In genomic region chr5:160284271-160284670, GRCh38 we compare ENCODE assay signal across 23 cellular contexts. TPM values are rescaled to one million over a fixed set of nuclear protein-coding genes. Genes with fewer than 3 reads are reported as not detected.
DNase-seq lines count a peak whose midpoint lies in the region; ATAC-seq and TF ChIP-seq lines count a peak whose summit lies in the region.
"Had no signal": no experiment of that assay in that cellular context is flagged by ENCODE, and none has a peak within 500 bp of the region (broad histone marks: within the 10 kb centered on the region; RNA-seq: fewer than 3 reads in every experiment).

No MANE protein-coding gene starts in this region.

- H3K27ac ChIP-seq in colonic mucosa (peak overlapping the region; percentile 29), mesenchymal stem cell (ENCODE audit: low read length, poor library complexity, severe bottlenecking) (no peak overlapping the region), neuronal stem cell (replicated peaks; ENCODE audit: low read length) (no peak overlapping the region), trophoblast cell (ENCODE audit: low read depth, low read length) (no peak overlapping the region)
- no peak overlapping the region for H3K27ac ChIP-seq in CD8-positive, alpha-beta T cell (ENCODE audit: low read depth, low read length)
- H3K27ac ChIP-seq: A549; BLaER1 treated with 17β-estradiol and CSF1 and Interleukin-3, amounts not matched to agents 10 nM and 100 nM; GM23248 had no signal

- H4K91ac ChIP-seq in mesenchymal stem cell (ENCODE audit: low read length), result no peak overlapping the region
- H4K91ac ChIP-seq in neuronal stem cell (ENCODE audit: low read depth, low read length, poor library complexity), result no peak overlapping the region
- no peak overlapping the region for H4K91ac ChIP-seq in trophoblast cell (ENCODE audit: low read depth, low read length)

- no peak for ATAC-seq in CD8-positive, alpha-beta T cell
- ATAC-seq: A549 had no signal

- H2AK5ac ChIP-seq in mesenchymal stem cell (ENCODE audit: low read length, severe bottlenecking) (no peak overlapping the region), neuronal stem cell (ENCODE audit: low read depth, low read length) (no peak overlapping the region), trophoblast cell (ENCODE audit: low read length) (no peak overlapping the region)

- H3K23ac ChIP-seq in mesenchymal stem cell (ENCODE audit: low read length in 2 of 2), result no peak overlapping the region
- no peak overlapping the region for H3K23ac ChIP-seq in neuronal stem cell (ENCODE audit: low read depth, low read length, poor library complexity)
- H3K23ac ChIP-seq in trophoblast cell (ENCODE audit: low read length), result no peak overlapping the region

- H2AFZ ChIP-seq in mesenchymal stem cell (ENCODE audit: low read depth, low read length), result no peak overlapping the region
- no peak overlapping the region for H2AFZ ChIP-seq in neuronal stem cell (ENCODE audit: low read length)
- no peak overlapping the region for H2AFZ ChIP-seq in trophoblast cell (ENCODE audit: insufficient read depth, low read length, poor library complexity)
- H2AFZ ChIP-seq: GM23248 had no signal

- peak overlapping the region; percentile 17 for H2BK15ac ChIP-seq in mesenchymal stem cell (ENCODE audit: low read depth, poor library complexity, severe bottlenecking)
- H2BK15ac ChIP-seq in neuronal stem cell (ENCODE audit: low read length), result no peak overlapping the region

- POLR2A ChIA-PET in CD8-positive, alpha-beta T cell (lab: Charles Lee), result no interaction called here

- no peaks in the 10 kb centered on the region for H3K9me3 Mint-ChIP-seq in type B pancreatic cell
- H3K9me3 Mint-ChIP-seq in CD8-positive, alpha-beta T cell, result no peaks in the 10 kb centered on the region
- H3K9me3 Mint-ChIP-seq: CD14-positive monocyte; CD4-positive, alpha-beta T cell had no signal

- H3K4me3 Mint-ChIP-seq in type B pancreatic cell, result no peak overlapping the region
- H3K4me3 Mint-ChIP-seq in CD8-positive, alpha-beta T cell, result no peak overlapping the region
- H3K4me3 Mint-ChIP-seq: CD14-positive monocyte; CD4-positive, alpha-beta T cell had no signal

- H4K8ac ChIP-seq in mesenchymal stem cell (ENCODE audit: low read length) (no peak overlapping the region), neuronal stem cell (ENCODE audit: low read depth, low read length) (no peak overlapping the region), trophoblast cell (ENCODE audit: low read depth, low read length) (no peak overlapping the region)

- intact Hi-C loops in colonic mucosa (cut with DNase I), result no loop called here
- intact Hi-C loops in CD8-positive, alpha-beta T cell (cut with DNase I, micrococcal nuclease), result no loop called here

- H3K4ac ChIP-seq in mesenchymal stem cell (ENCODE audit: low read depth in 1 of 2, low read length in 2 of 2), result no peak overlapping the region
- H3K4ac ChIP-seq in neuronal stem cell (ENCODE audit: low read length), result no peak overlapping the region
- no peak overlapping the region for H3K4ac ChIP-seq in trophoblast cell (ENCODE audit: low read depth, low read length)

- no peak overlapping the region for H4K12ac ChIP-seq in trophoblast cell (ENCODE audit: low read depth, low read length)

- H3K9ac ChIP-seq in colonic mucosa (ENCODE audit: low read depth in 2 of 2, low read length in 2 of 2) (no peak overlapping the region), mesenchymal stem cell (ENCODE audit: low read length) (no peak overlapping the region), neuronal stem cell (ENCODE audit: low read depth, low read length, poor library complexity) (no peak overlapping the region), trophoblast cell (ENCODE audit: low read length) (no peak overlapping the region)
- H3K9ac ChIP-seq: BLaER1 treated with 17β-estradiol and CSF1 and Interleukin-3, amounts not matched to agents 10 nM and 100 nM; GM23248 had no signal

- no peaks in the 10 kb centered on the region for H3K4me1 ChIP-seq in colonic mucosa
- H3K4me1 ChIP-seq in mesenchymal stem cell (ENCODE audit: control insufficient read depth, insufficient read depth, low read depth, low read length), result peaks cover 10% of the 10 kb centered on the region
- H3K4me1 ChIP-seq in neuronal stem cell (ENCODE audit: control insufficient read depth in 2 of 2, insufficient read depth in 1 of 2, low read depth in 1 of 2, low read length in 2 of 2), result peaks cover 12 to 23% of the 10 kb centered on the region in 2 donors
- peaks cover 33 to 34% of the 10 kb centered on the region in 2 experiments for H3K4me1 ChIP-seq in trophoblast cell (ENCODE audit: control insufficient read depth in 1 of 2, insufficient read depth in 2 of 2, low read length in 2 of 2)
- H3K4me1 ChIP-seq in CD8-positive, alpha-beta T cell (ENCODE audit: insufficient read depth, low read length), result no peaks in the 10 kb centered on the region
- H3K4me1 ChIP-seq: A549 had no signal

- no peaks in the 10 kb centered on the region for H3K27me3 ChIP-seq in colonic mucosa
- peaks cover 0 to 33% of the 10 kb centered on the region in 2 experiments for H3K27me3 ChIP-seq in mesenchymal stem cell (ENCODE audit: control insufficient read depth in 1 of 2, insufficient read depth in 1 of 2, low read length in 2 of 2)
- no peaks in the 10 kb centered on the region for H3K27me3 ChIP-seq in neuronal stem cell (ENCODE audit: control insufficient read depth in 3 of 3, insufficient read depth in 3 of 3, low read depth in 1 of 3, low read length in 3 of 3)
- no peaks in the 10 kb centered on the region for H3K27me3 ChIP-seq in trophoblast cell (ENCODE audit: insufficient read depth, low read length)
- H3K27me3 ChIP-seq in CD8-positive, alpha-beta T cell (ENCODE audit: insufficient read depth, low read length), result no peaks in the 10 kb centered on the region
- H3K27me3 ChIP-seq: BE2C; BLaER1 treated with 17β-estradiol and CSF1 and Interleukin-3, amounts not matched to agents 10 nM and 100 nM had no signal

- H3K27me3 Mint-ChIP-seq in type B pancreatic cell, result no peaks in the 10 kb centered on the region
- H3K27me3 Mint-ChIP-seq in CD8-positive, alpha-beta T cell (ENCODE audit: low read depth), result peaks cover 15% of the 10 kb centered on the region
- H3K27me3 Mint-ChIP-seq: CD4-positive, alpha-beta T cell had no signal

- peaks cover 18% of the 10 kb centered on the region for H3K4me1 Mint-ChIP-seq in type B pancreatic cell (ENCODE audit: unreplicated experiment)
- H3K4me1 Mint-ChIP-seq in CD8-positive, alpha-beta T cell (ENCODE audit: low read depth), result no peaks in the 10 kb centered on the region
- H3K4me1 Mint-ChIP-seq: CD14-positive monocyte had no signal

- H3K4me2 ChIP-seq in mesenchymal stem cell (ENCODE audit: low read length, poor library complexity, severe bottlenecking), result no peak overlapping the region
- no peak overlapping the region for H3K4me2 ChIP-seq in neuronal stem cell (ENCODE audit: insufficient read depth, low read length, poor library complexity, severe bottlenecking)
- H3K4me2 ChIP-seq in trophoblast cell (ENCODE audit: low read length), result no peak overlapping the region
- H3K4me2 ChIP-seq: A549; BLaER1 treated with 17β-estradiol and CSF1 and Interleukin-3, amounts not matched to agents 10 nM and 100 nM had no signal

- no peak overlapping the region for H2BK12ac ChIP-seq in mesenchymal stem cell (ENCODE audit: low read length in 2 of 2)
- H2BK12ac ChIP-seq in neuronal stem cell (ENCODE audit: low read length), result no peak overlapping the region
- H2BK12ac ChIP-seq in trophoblast cell (ENCODE audit: low read length), result no peak overlapping the region

- H3K36me3 ChIP-seq in colonic mucosa (no peaks in the 10 kb centered on the region), mesenchymal stem cell (ENCODE audit: control insufficient read depth in 1 of 2, insufficient read depth in 2 of 2, low read depth in 1 of 2, low read length in 2 of 2) (peaks cover 0 to 18% of the 10 kb centered on the region in 2 experiments), neuronal stem cell (replicated peaks in 1 of 2; ENCODE audit: control insufficient read depth in 2 of 2, insufficient read depth in 2 of 2, low read length in 2 of 2) (peaks cover 9 to 34% of the 10 kb centered on the region in 2 donors), trophoblast cell (ENCODE audit: control insufficient read depth in 1 of 2, insufficient read depth in 2 of 2, low read length in 2 of 2) (peaks cover 9 to 10% of the 10 kb centered on the region in 2 experiments)
- no peaks in the 10 kb centered on the region for H3K36me3 ChIP-seq in CD8-positive, alpha-beta T cell (ENCODE audit: insufficient read depth, low read length)
- H3K36me3 ChIP-seq: BE2C had no signal

- no peak for DNase-seq in colonic mucosa
- DNase-seq in mesenchymal stem cell, result no peak
- no peak for DNase-seq in neuronal stem cell (ENCODE audit: low spot score)
- DNase-seq in type B pancreatic cell (ENCODE audit: extremely low spot score, unreplicated experiment), result no peak
- no peak for DNase-seq in trophoblast cell
- no peak for DNase-seq in GM03348 (ENCODE audit: low spot score)
- DNase-seq in CD8-positive, alpha-beta T cell, result no peak
- DNase-seq: 8988T; ACHN; AML-193; BE2C; Calu3; CD4-positive, alpha-beta T cell; COR-L47; DMS53; DMS79 treated with DMSO at 0.1 percent for 48 hours; GF-D8; GM23248; H7; HCEC 1CT had no signal

- TF ChIP-seq CTCF in colonic mucosa (IDR thresholded peaks at IDR 0.05), result no peak
- no peak for TF ChIP-seq CTCF in type B pancreatic cell (conservative IDR thresholded peaks at IDR 0.05)
- TF ChIP-seq CTCF in CD8-positive, alpha-beta T cell (IDR thresholded peaks at IDR 0.05), result no peak

- H3K14ac ChIP-seq in mesenchymal stem cell (ENCODE audit: low read length in 2 of 2), result no peak overlapping the region
- H3K14ac ChIP-seq in neuronal stem cell (ENCODE audit: low read length), result no peak overlapping the region
- no peak overlapping the region for H3K14ac ChIP-seq in trophoblast cell (ENCODE audit: low read length)

- no peak overlapping the region for H3K27ac Mint-ChIP-seq in type B pancreatic cell
- H3K27ac Mint-ChIP-seq in CD8-positive, alpha-beta T cell, result no peak overlapping the region
- H3K27ac Mint-ChIP-seq: CD4-positive, alpha-beta T cell had no signal

- no peaks in the 10 kb centered on the region for H3K36me3 Mint-ChIP-seq in type B pancreatic cell
- no peaks in the 10 kb centered on the region for H3K36me3 Mint-ChIP-seq in CD8-positive, alpha-beta T cell
- H3K36me3 Mint-ChIP-seq: CD14-positive monocyte had no signal

- H3K79me2 ChIP-seq in trophoblast cell (ENCODE audit: control insufficient read depth, insufficient read depth, low read length, poor library complexity), result peaks cover 2% of the 10 kb centered on the region

- no peaks in the 10 kb centered on the region for H3K9me3 ChIP-seq in colonic mucosa
- no peaks in the 10 kb centered on the region for H3K9me3 ChIP-seq in mesenchymal stem cell (ENCODE audit: control insufficient read depth, low read length)
- no peaks in the 10 kb centered on the region for H3K9me3 ChIP-seq in neuronal stem cell (replicated peaks in 1 of 2; ENCODE audit: control insufficient read depth in 2 of 2, insufficient read depth in 1 of 2, low read depth in 1 of 2, low read length in 2 of 2)
- no peaks in the 10 kb centered on the region for H3K9me3 ChIP-seq in trophoblast cell (ENCODE audit: insufficient read depth, low read depth, low read length)
- H3K9me3 ChIP-seq in CD8-positive, alpha-beta T cell (ENCODE audit: low read length), result no peaks in the 10 kb centered on the region
- H3K9me3 ChIP-seq: A549; BE2C; BLaER1 treated with 17β-estradiol and CSF1 and Interleukin-3, amounts not matched to agents 10 nM and 100 nM had no signal

- 92% methylated on average over 2 of the region's 3 CpGs for WGBS in mesenchymal stem cell
- WGBS in neuronal stem cell (ENCODE audit: extremely low coverage in 2 of 2, insufficient read length in 2 of 2, insufficient replicate concordance in 1 of 2), 2 donors, result no CpG with 5 or more reads among the region's 3 CpGs
- no CpG with 5 or more reads among the region's 3 CpGs for WGBS in trophoblast cell (ENCODE audit: extremely low coverage, insufficient coverage, insufficient read length)

- H2BK120ac ChIP-seq in mesenchymal stem cell (ENCODE audit: low read depth, low read length) (no peak overlapping the region), neuronal stem cell (ENCODE audit: low read depth, low read length) (no peak overlapping the region), trophoblast cell (ENCODE audit: insufficient read depth, low read length, poor library complexity) (no peak overlapping the region)

- CTCF ChIA-PET in CD8-positive, alpha-beta T cell (lab: Charles Lee), result no interaction called here

- H3K79me1 ChIP-seq in mesenchymal stem cell (replicated peaks; ENCODE audit: low read length, poor library complexity, severe bottlenecking) (peaks cover 30% of the 10 kb centered on the region), neuronal stem cell (ENCODE audit: low read depth, low read length) (peaks cover 5% of the 10 kb centered on the region), trophoblast cell (ENCODE audit: low read length) (peaks cover 21% of the 10 kb centered on the region)

- H2BK5ac ChIP-seq in mesenchymal stem cell (ENCODE audit: low read depth, low read length, poor library complexity, severe bottlenecking), result no peak overlapping the region
- H2BK5ac ChIP-seq in neuronal stem cell (ENCODE audit: low read length), result no peak overlapping the region
- no peak overlapping the region for H2BK5ac ChIP-seq in trophoblast cell (ENCODE audit: low read depth, low read length, poor library complexity)

- no peak overlapping the region for H3K18ac ChIP-seq in mesenchymal stem cell (ENCODE audit: low read depth in 1 of 2, low read length in 2 of 2)
- H3K18ac ChIP-seq in neuronal stem cell (ENCODE audit: low read length), result peak overlapping the region; percentile 49
- no peak overlapping the region for H3K18ac ChIP-seq in trophoblast cell (ENCODE audit: low read length)

- no peak overlapping the region for H3K4me3 ChIP-seq in colonic mucosa
- H3K4me3 ChIP-seq in mesenchymal stem cell (ENCODE audit: insufficient read depth in 1 of 2, low read depth in 1 of 2, low read length in 2 of 2), result no peak overlapping the region
- no peak overlapping the region for H3K4me3 ChIP-seq in neuronal stem cell (ENCODE audit: low read length in 2 of 2)
- H3K4me3 ChIP-seq in trophoblast cell (ENCODE audit: low read depth, low read length), result no peak overlapping the region
- H3K4me3 ChIP-seq in CD8-positive, alpha-beta T cell (ENCODE audit: low read depth, low read length), result no peak overlapping the region
- H3K4me3 ChIP-seq: A549; BLaER1 treated with 17β-estradiol and CSF1 and Interleukin-3, amounts not matched to agents 10 nM and 100 nM; GM23248 had no signal

RNA-seq across cellular contexts. Expression of gene CCNJL, which starts 28.1 kb away (rescaled TPM):
- 10 to 100 TPM; 14.6 to 21.6 TPM for total RNA-seq in colonic mucosa
- polyA plus RNA-seq in mesenchymal stem cell (2013, experiment 1 of 2), result 10.2 TPM
- 9.4 TPM for polyA plus RNA-seq in mesenchymal stem cell (2013, experiment 2 of 2)
- 21.2 TPM for polyA plus RNA-seq in neuronal stem cell (2013, experiment 1 of 2)
- 20.8 TPM for polyA plus RNA-seq in neuronal stem cell (2013, experiment 2 of 2)
- 7.2 and 16.6 TPM in 2 replicates for total RNA-seq in type B pancreatic cell (ENCODE audit: low replicate concordance)
- 13.6 and 15.2 TPM in 2 replicates for polyA plus RNA-seq in trophoblast cell (2013)
- not detected for total RNA-seq in CD8-positive, alpha-beta T cell
- total RNA-seq: CD4-positive, alpha-beta T cell had no signal
- polyA plus RNA-seq: CD14-positive monocyte, GM23248 had no signal

RNA-seq across cellular contexts. Expression of gene FABP6, which starts 55.0 kb away (rescaled TPM):
- not detected for total RNA-seq in colonic mucosa
- not detected for polyA plus RNA-seq in mesenchymal stem cell (2013, experiment 1 of 2)
- 0.10 TPM for polyA plus RNA-seq in mesenchymal stem cell (2013, experiment 2 of 2)
- 2.6 TPM for polyA plus RNA-seq in neuronal stem cell (2013, experiment 1 of 2)
- polyA plus RNA-seq in neuronal stem cell (2013, experiment 2 of 2), result 2.3 TPM
- total RNA-seq in type B pancreatic cell (ENCODE audit: low replicate concordance), result 0.85 and 6.3 TPM in 2 replicates
- 0.18 TPM in 1 of 2 replicates, not detected in the other for polyA plus RNA-seq in trophoblast cell (2013)
- not detected for total RNA-seq in CD8-positive, alpha-beta T cell
- total RNA-seq: CD4-positive, alpha-beta T cell; GM23248 had no signal
- polyA plus RNA-seq: CD14-positive monocyte, GM23248 had no signal
